Comparison of ENCODE assay signal across 8 cellular contexts in genomic region chr9:36190388-36191289, GRCh38. TPM values are rescaled to one million over a fixed set of nuclear protein-coding genes. Genes with fewer than 3 reads are reported as not detected.
A peak's percentile ranks its signal among the peaks of the same experiment; 100 is the strongest.
DNase-seq lines count a peak whose midpoint lies in the region; ATAC-seq and TF ChIP-seq lines count a peak whose summit lies in the region.

CLTA (plus strand) TSS chr9:36190921; CDS start chr9:36191057, 136 bp downstream.

- intact Hi-C loops in T-helper 1 cell treated with Interleukin-12 subunit alpha and Interleukin-12 subunit beta and Interleukin-4 antibody, amounts not matched to agents 30 ng/mL and 1 ng/mL, for 36 hours (cut with micrococcal nuclease): loop anchor here (1.0 to 5.0 kb wide), 15 partner anchors 28 to 1732 kb away; partner anchors contain the start of genes CREB3, DNAI1, FAM219A and GLIPR2
- intact Hi-C loops in heart right ventricle (cut with DNase I) (loop anchor here in 6 of 10 donors (2.0 to 10.0 kb wide), 6 partner anchors 67 to 372 kb away; partner anchors contain the start of gene GNE (in 2 of the 6)), posterior cingulate gyrus (cut with DNase I) (loop anchor here (2.0 kb wide), 1 partner anchor 68 kb away; the partner anchor contains the start of gene GNE)

- H3K4me1 ChIP-seq in heart right ventricle (peaks cover 12 to 45% (median 38%) of the 10 kb centered on the region in 9 donors), upper lobe of left lung (peaks cover 33 to 47% (median 37%) of the 10 kb centered on the region in 4 donors)

- in situ Hi-C loops in GM13977 (cut with MboI; ENCODE audit: low pct_unique_long_range_greater_than_20kb, low sequenced_read_pairs, unreplicated experiment): no loop called here

- ATAC-seq in HG02884 (IDR thresholded peaks at IDR 0.05; ENCODE audit: unreplicated experiment) (peak; percentile 97), heart right ventricle (peak; percentile 99 to 100 (median 99)), upper lobe of left lung (ENCODE audit: low FRiP score in 2 of 2) (peak; percentile 98 to 99)

- TF ChIP-seq CTCF in GM13977 (IDR thresholded peaks at IDR 0.05; ENCODE audit: extremely low read depth, insufficient read depth, missing control alignments): peak; percentile 45
- peak in 8 of 9 donors; percentile 40 to 72 (median 58) for TF ChIP-seq CTCF in heart right ventricle (IDR thresholded peaks at IDR 0.05)
- TF ChIP-seq CTCF in upper lobe of left lung (IDR thresholded peaks at IDR 0.05): peak in 5 of 6 experiments; percentile 8 to 59 (median 36)

- peak; percentile 99 for DNase-seq in GM13977 (ENCODE audit: low spot score)
- peak; percentile 99 for DNase-seq in NCI-H146 treated with DMSO at 0.1 percent for 48 hours (lab: John Stamatoyannopoulos, UW; ENCODE audit: unreplicated experiment)
- DNase-seq in amniotic epithelial cell (ENCODE audit: low read depth): peak; percentile 99
- DNase-seq in heart right ventricle: peak; percentile 92 to 98
- DNase-seq in posterior cingulate gyrus: peak; percentile 93 to 99 (median 98)
- peak; percentile 94 to 98 for DNase-seq in upper lobe of left lung

- peak within 1 kb of the TSS; percentile 48 to 95 (median 88) for H3K27ac ChIP-seq in heart right ventricle
- peak within 1 kb of the TSS; percentile 89 to 95 (median 92) for H3K27ac ChIP-seq in upper lobe of left lung

- peaks cover 0 to 17% (median 0%) of the 10 kb centered on the region in 9 donors for H3K36me3 ChIP-seq in heart right ventricle
- H3K36me3 ChIP-seq in upper lobe of left lung: peaks cover 0 to 11% (median 1%) of the 10 kb centered on the region in 4 donors

- peak in 3 of 4 donors; percentile 79 to 95 (median 95) for TF ChIP-seq POLR2A in upper lobe of left lung (IDR thresholded peaks at IDR 0.05)

- H3K27me3 ChIP-seq in heart right ventricle (no peaks in the 10 kb centered on the region), upper lobe of left lung (no peaks in the 10 kb centered on the region)

- 0% methylated on average over 66 to 68 of the region's 68 CpGs for WGBS in heart right ventricle, 2 donors
- 0 to 1% methylated on average over 6 to 18 of the region's 68 CpGs for WGBS in upper lobe of left lung, 2 donors

- H3K9me3 ChIP-seq in heart right ventricle: no peaks in the 10 kb centered on the region
- H3K9me3 ChIP-seq in upper lobe of left lung: no peaks in the 10 kb centered on the region

- TF ChIP-seq EP300 in upper lobe of left lung (IDR thresholded peaks at IDR 0.05): no peak

- H3K4me3 ChIP-seq in heart right ventricle (peak within 1 kb of the TSS; percentile 64 to 97 (median 85)), upper lobe of left lung (peak within 1 kb of the TSS; percentile 63 to 92 (median 85))

RNA-seq across cellular contexts. Expression of gene CLTA, which starts in this region (rescaled TPM):
- 151 and 155 TPM in 2 replicates for total RNA-seq in T-helper 1 cell treated with Interleukin-12 subunit alpha and Interleukin-12 subunit beta and Interleukin-4 antibody, amounts not matched to agents 30 ng/mL and 1 ng/mL, for 36 hours
- total RNA-seq in heart right ventricle (10 to 100 TPM; 44.5 to 80.4 (median 48.8) TPM), upper lobe of left lung (100 to 1,000 TPM; 120 to 218 (median 192) TPM)
- 100 to 1,000 TPM in 1 of 2 donors, 10 to 100 TPM in 1; 34.3 to 138 TPM for polyA plus RNA-seq in heart right ventricle

Comparison
In these comparisons a context has a peak if more than half of its experiments do, and no peak if none do; other contexts are left out.
1. Peak in every context shown above with its lines: DNase-seq, ATAC-seq, H3K4me3 ChIP-seq and H3K27ac ChIP-seq.